ENCODE assay signal across 14 cellular contexts in the genomic region with DNA sequence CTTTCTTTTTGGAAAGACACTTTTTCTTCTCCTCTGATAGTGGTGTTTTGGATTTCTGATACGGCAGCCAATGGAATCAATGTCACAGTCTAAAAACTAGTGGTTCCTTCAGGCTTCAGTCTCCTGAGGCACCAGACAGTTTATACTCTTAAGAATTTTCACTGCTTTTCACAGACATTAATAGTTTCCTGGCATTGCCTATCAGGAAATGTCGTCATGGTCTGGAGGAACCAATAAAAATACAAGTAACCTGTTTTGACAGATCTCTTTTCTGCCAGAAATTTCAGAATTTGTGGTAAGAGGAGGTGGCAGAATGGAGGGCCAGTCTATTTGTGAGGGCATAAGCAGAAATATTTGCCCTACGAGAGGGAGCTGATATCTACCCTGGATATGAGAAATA. TPM values are rescaled to one million over a fixed set of nuclear protein-coding genes. Genes with fewer than 3 reads are reported as not detected.
DNase-seq lines count a peak whose midpoint lies in the region; ATAC-seq, FAIRE-seq and TF ChIP-seq lines count a peak whose summit lies in the region.
"Had no signal": no experiment of that assay in that cellular context is flagged by ENCODE, and none has a peak within 500 bp of the region (broad histone marks: within the 10 kb centered on the region; RNA-seq: fewer than 3 reads in every experiment).

No MANE protein-coding gene starts in this region.

- H3K4me3 ChIP-seq in HepG2 (replicated peaks in 1 of 3; ENCODE audit: insufficient read depth in 1 of 3, low read depth in 2 of 3, low read length in 3 of 3) (no peak overlapping the region), right lobe of liver (no peak overlapping the region), SK-N-MC (peak overlapping the region; percentile 21; the same call in 1 of the 2 replicates), osteoblast (ENCODE audit: insufficient read depth, low read length) (no peak overlapping the region), vagina (no peak overlapping the region)
- H3K4me3 ChIP-seq in CD8-positive, alpha-beta memory T cell (ENCODE audit: low read length): no peak overlapping the region
- H3K4me3 ChIP-seq: breast epithelium, neural progenitor cell had no signal

- TF ChIP-seq POLR2A in HepG2 (IDR thresholded peaks at IDR 0.05; ENCODE audit: insufficient read depth in 1 of 2, low read depth in 2 of 2, low read length in 2 of 2): no peak
- TF ChIP-seq POLR2A in right lobe of liver (IDR thresholded peaks at IDR 0.05): no peak
- TF ChIP-seq POLR2A in vagina (IDR thresholded peaks at IDR 0.05): no peak

- ATAC-seq in HepG2 (no peak), right lobe of liver (no peak), GM18870 (IDR thresholded peaks at IDR 0.05; ENCODE audit: unreplicated experiment) (no peak)

- H3K4me3 Mint-ChIP-seq in CD8-positive, alpha-beta memory T cell: no peak overlapping the region
- H3K4me3 Mint-ChIP-seq: activated T-helper 1 cell treated with anti-CD3 and anti-CD28 coated beads, Interleukin-12 subunit alpha, Interleukin-12 subunit beta, Interleukin-2, Interleukin-4 antibody, amounts not matched to agents 30 ng/mL and 10 ng/mL and 1 ng/mL, durations not matched to agents 14 hours and 24 hours and 36 hours; dendritic cell treated with granulocyte-macrophage colony-stimulating factor and Interleukin-4, amounts not matched to agents 40 ng/mL and 50 ng/mL, for 4 days; HFFc6; neural progenitor cell had no signal

- no peaks in the 10 kb centered on the region for H4K20me1 ChIP-seq in HepG2 (ENCODE audit: insufficient read depth, low read length)
- no peaks in the 10 kb centered on the region for H4K20me1 ChIP-seq in osteoblast (ENCODE audit: insufficient read depth, low read length)

- WGBS in HepG2 (ENCODE audit: low lambda C conversion rate): 93% methylated on average over 3 of the region's 3 CpGs
- 72% methylated on average over 3 of the region's 3 CpGs for WGBS in right lobe of liver (ENCODE audit: insufficient coverage, low coverage, low lambda C conversion rate, missing lambda C conversion rate)

- no peaks in the 10 kb centered on the region for H3K36me3 Mint-ChIP-seq in CD8-positive, alpha-beta memory T cell
- H3K36me3 Mint-ChIP-seq: neural progenitor cell had no signal

- POLR2A ChIA-PET in HepG2 (lab: Yijun Ruan, JAX): interaction anchor here (1.0 to 1.5 kb wide), 3 partner anchors 7 to 185 kb away, joined by 4 to 8 read pairs (median 6); no protein-coding TSS in a partner anchor
- POLR2A ChIA-PET in CD8-positive, alpha-beta memory T cell (lab: Charles Lee): interaction anchor here (1.0 kb wide), 1 partner anchor 185 kb away, joined by 3 read pairs; no protein-coding TSS in a partner anchor

- H3K9ac ChIP-seq in HepG2 (ENCODE audit: insufficient read depth, low read depth, low read length) (no peak overlapping the region), SK-N-MC (ENCODE audit: insufficient read length) (no peak overlapping the region)
- H3K9ac ChIP-seq: neural progenitor cell had no signal

- no peaks in the 10 kb centered on the region for H3K9me3 Mint-ChIP-seq in CD8-positive, alpha-beta memory T cell
- H3K9me3 Mint-ChIP-seq: dendritic cell treated with granulocyte-macrophage colony-stimulating factor and Interleukin-4, amounts not matched to agents 40 ng/mL and 50 ng/mL, for 4 days; HFFc6; neural progenitor cell had no signal

- intact Hi-C loops in HepG2 (cut with micrococcal nuclease; ENCODE audit: unreplicated experiment) (loop anchor here (2.0 kb wide), 1 partner anchor 227 kb away; no protein-coding TSS in a partner anchor), right lobe of liver (cut with DNase I) (loop anchor here in 1 of 2 donors (10.0 kb wide), 1 partner anchor 235 kb away; no protein-coding TSS in a partner anchor), vagina (cut with DNase I) (loop anchor here (10.0 kb wide), 1 partner anchor 185 kb away; no protein-coding TSS in a partner anchor)

- H3K9me3 ChIP-seq in HepG2 (ENCODE audit: low read length) (no peaks in the 10 kb centered on the region), right lobe of liver (no peaks in the 10 kb centered on the region), SK-N-MC (ENCODE audit: low read depth, low read length) (no peaks in the 10 kb centered on the region), osteoblast (ENCODE audit: low read depth, low read length) (no peaks in the 10 kb centered on the region), vagina (no peaks in the 10 kb centered on the region)
- H3K9me3 ChIP-seq in CD8-positive, alpha-beta memory T cell (ENCODE audit: low read length): no peaks in the 10 kb centered on the region
- H3K9me3 ChIP-seq: breast epithelium had no signal

- H3K4me1 Mint-ChIP-seq in CD8-positive, alpha-beta memory T cell: peaks cover 29 to 41% (median 33%) of the 10 kb centered on the region in 3 donors

- H3K27ac Mint-ChIP-seq in CD8-positive, alpha-beta memory T cell: no peak overlapping the region
- H3K27ac Mint-ChIP-seq: activated T-helper 1 cell treated with anti-CD3 and anti-CD28 coated beads, Interleukin-12 subunit alpha, Interleukin-12 subunit beta, Interleukin-2, Interleukin-4 antibody, amounts not matched to agents 30 ng/mL and 10 ng/mL and 1 ng/mL, durations not matched to agents 14 hours and 24 hours and 36 hours; dendritic cell treated with granulocyte-macrophage colony-stimulating factor and Interleukin-4, amounts not matched to agents 40 ng/mL and 50 ng/mL, for 4 days; HFFc6; neural progenitor cell had no signal

- no peaks in the 10 kb centered on the region for H3K27me3 ChIP-seq in HepG2 (ENCODE audit: control insufficient read depth in 1 of 2, insufficient read depth in 2 of 2, low read length in 2 of 2)
- no peaks in the 10 kb centered on the region for H3K27me3 ChIP-seq in right lobe of liver
- H3K27me3 ChIP-seq in osteoblast (ENCODE audit: insufficient read depth, low read length): no peaks in the 10 kb centered on the region
- H3K27me3 ChIP-seq in vagina: no peaks in the 10 kb centered on the region
- H3K27me3 ChIP-seq in CD8-positive, alpha-beta memory T cell (ENCODE audit: insufficient read depth, low read length, poor library complexity, severe bottlenecking): no peaks in the 10 kb centered on the region
- H3K27me3 ChIP-seq: breast epithelium, neural progenitor cell had no signal

- no peak for FAIRE-seq in HepG2 (lab: Jason Lieb, UNC)

- H3K4me2 ChIP-seq in HepG2 (ENCODE audit: low read depth, low read length): no peak overlapping the region
- H3K4me2 ChIP-seq in osteoblast (ENCODE audit: insufficient read depth, low read length): no peak overlapping the region
- H3K4me2 ChIP-seq: neural progenitor cell had no signal

- in situ Hi-C loops in HepG2 (cut with HindIII; ENCODE audit: extremely low pct_ligation_motif_present, low pct_unique_long_range_greater_than_20kb): loop anchor here (5.0 kb wide), 1 partner anchor 183 kb away; no protein-coding TSS in a partner anchor

- H3K27ac ChIP-seq in HepG2 (ENCODE audit: extremely low read length, insufficient read depth, low read length) (peak overlapping the region; percentile 3), right lobe of liver (no peak overlapping the region), SK-N-MC (no peak overlapping the region), osteoblast (ENCODE audit: low read depth, low read length) (peak overlapping the region; percentile 3), vagina (peak overlapping the region; percentile 52)
- no peak overlapping the region for H3K27ac ChIP-seq in CD8-positive, alpha-beta memory T cell (ENCODE audit: low read depth, low read length)
- H3K27ac ChIP-seq: breast epithelium, neural progenitor cell had no signal

- H3K79me2 ChIP-seq in HepG2 (ENCODE audit: insufficient read depth, low read length) (peaks cover 3% of the 10 kb centered on the region), osteoblast (ENCODE audit: insufficient read depth, low read length) (no peaks in the 10 kb centered on the region)

- no peaks in the 10 kb centered on the region for H3K36me3 ChIP-seq in HepG2 (replicated peaks in 1 of 2; ENCODE audit: control insufficient read depth in 1 of 2, insufficient read depth in 2 of 2, low read length in 2 of 2)
- no peaks in the 10 kb centered on the region for H3K36me3 ChIP-seq in right lobe of liver
- H3K36me3 ChIP-seq in SK-N-MC (ENCODE audit: insufficient read depth, low read length): no peaks in the 10 kb centered on the region
- no peaks in the 10 kb centered on the region for H3K36me3 ChIP-seq in osteoblast (ENCODE audit: insufficient read depth, low read length)
- H3K36me3 ChIP-seq in vagina: no peaks in the 10 kb centered on the region
- no peaks in the 10 kb centered on the region for H3K36me3 ChIP-seq in CD8-positive, alpha-beta memory T cell (ENCODE audit: insufficient read depth, low read length)
- H3K36me3 ChIP-seq: breast epithelium, neural progenitor cell had no signal

- CTCF ChIA-PET in HepG2 (lab: Yijun Ruan, JAX; ENCODE audit: low intra/inter-chr PET ratio, low total read pairs): interaction anchor here (2.2 to 2.3 kb wide), 2 partner anchors 21 to 185 kb away, joined by 11 to 17 read pairs; no protein-coding TSS in a partner anchor
- CTCF ChIA-PET in CD8-positive, alpha-beta memory T cell (lab: Charles Lee): interaction anchor here (0.9 to 1.9 kb wide), 12 partner anchors 8 to 522 kb away, joined by 3 to 14 read pairs (median 4); a partner anchor contains a TSS

- TF ChIP-seq EP300 in HepG2 (IDR thresholded peaks at IDR 0.05; ENCODE audit: low read depth in 2 of 2, low read length in 2 of 2) (no peak), HepG2 (CRISPR knock-in tag; IDR thresholded peaks at IDR 0.05; ENCODE audit: borderline replicate concordance) (no peak)

- H3K27me3 Mint-ChIP-seq in CD8-positive, alpha-beta memory T cell: no peaks in the 10 kb centered on the region

- no TSS peak for BruUV-seq in HepG2 (replicated peaks; lab: Mats Ljungman, UMichigan)

- peaks cover 94% of the 10 kb centered on the region for H3K4me1 ChIP-seq in HepG2 (ENCODE audit: insufficient read depth, low read length)
- H3K4me1 ChIP-seq in right lobe of liver: peaks cover 0 to 2% (median 0%) of the 10 kb centered on the region in 4 donors
- peaks cover 34% of the 10 kb centered on the region for H3K4me1 ChIP-seq in osteoblast (ENCODE audit: insufficient read depth, low read length)
- peaks cover 36% of the 10 kb centered on the region for H3K4me1 ChIP-seq in vagina
- peaks cover 29% of the 10 kb centered on the region for H3K4me1 ChIP-seq in CD8-positive, alpha-beta memory T cell (ENCODE audit: insufficient read depth, low read length)
- H3K4me1 ChIP-seq: breast epithelium had no signal

- TF ChIP-seq RAD21 in HepG2 (CRISPR knock-in tag; IDR thresholded peaks at IDR 0.05): no peak

- TF ChIP-seq CTCF in HepG2 (CRISPR knock-in tag; IDR thresholded peaks at IDR 0.05) (no peak), right lobe of liver (IDR thresholded peaks at IDR 0.05) (no peak), osteoblast (IDR thresholded peaks at IDR 0.05; ENCODE audit: extremely low read depth, low read depth, low read length) (no peak), vagina (IDR thresholded peaks at IDR 0.05) (no peak)

- DNase-seq in HepG2 (ENCODE audit: low spot score) (no peak), right lobe of liver (no peak), SK-N-MC (ENCODE audit: low read depth, low spot score) (no peak), osteoblast (ENCODE audit: insufficient read length, low spot score, missing footprints) (no peak), vagina (ENCODE audit: extremely low spot score in 2 of 2) (no peak), NCI-H526 (lab: John Stamatoyannopoulos, UW) (no peak)
- DNase-seq in CD8-positive, alpha-beta memory T cell: no peak

- H2AFZ ChIP-seq in HepG2 (ENCODE audit: low read length) (no peak overlapping the region), osteoblast (ENCODE audit: low read length) (no peak overlapping the region)
- H2AFZ ChIP-seq: neural progenitor cell had no signal

RNA-seq across cellular contexts. Expression of a gene that starts 44.8 kb away (rescaled TPM):
- 8.1 and 10.2 TPM in 2 replicates for total RNA-seq in HepG2 (2016; rRNA removed; fragmentation: Illumina TruSeq; extraction: Trizol)
- total RNA-seq in HepG2 (2016; cell fraction: cytosol; rRNA removed; fragmentation: Illumina TruSeq; extraction: Trizol; ENCODE audit: low read depth): 1.0 and 1.1 TPM in 2 replicates
- total RNA-seq in HepG2 (2016; cell fraction: insoluble cytoplasmic fraction; rRNA removed; fragmentation: Illumina TruSeq; extraction: Trizol): 7.7 and 10.2 TPM in 2 replicates
- 2.4 and 3.3 TPM in 2 replicates for total RNA-seq in HepG2 (2016; cell fraction: membrane; rRNA removed; fragmentation: Illumina TruSeq; extraction: Trizol)
- total RNA-seq in HepG2 (2016; cell fraction: nucleus; rRNA removed; fragmentation: Illumina TruSeq; extraction: Trizol): 5.5 and 5.9 TPM in 2 replicates
- 166 and 187 TPM in 2 replicates for polyA plus RNA-seq in HepG2 (2011; rRNA removed)
- 125 and 126 TPM in 2 replicates for polyA plus RNA-seq in HepG2 (2011; cell fraction: cytosol; rRNA removed)
- polyA plus RNA-seq in HepG2 (2011; cell fraction: nucleus; rRNA removed): 122 and 131 TPM in 2 replicates
- polyA plus RNA-seq in HepG2 (2012): 68.2 and 110 TPM in 2 replicates
- 0.85 and 0.89 TPM in 2 replicates for polyA plus RNA-seq in HepG2 (2016; cell fraction: cytosol; fragmentation: Illumina TruSeq; extraction: Trizol; ENCODE audit: low read depth)
- 13.3 and 13.4 TPM in 2 replicates for polyA plus RNA-seq in HepG2 (2016; cell fraction: insoluble cytoplasmic fraction; fragmentation: Illumina TruSeq; extraction: Trizol; ENCODE audit: low read depth)
- polyA plus RNA-seq in HepG2 (2016; cell fraction: membrane; fragmentation: Illumina TruSeq; extraction: Trizol; ENCODE audit: low read depth): 1.5 and 2.1 TPM in 2 replicates
- polyA plus RNA-seq in HepG2 (2016; cell fraction: nucleus; fragmentation: Illumina TruSeq; extraction: Trizol; ENCODE audit: insufficient read depth, low read depth): 8.6 and 9.7 TPM in 2 replicates
- polyA minus RNA-seq in HepG2 (2011; rRNA and poly(A)+ RNA removed; ENCODE audit: low replicate concordance): 0.05 and 92.6 TPM in 2 replicates
- polyA minus RNA-seq in HepG2 (2011; cell fraction: cytosol; rRNA and poly(A)+ RNA removed): 131 and 135 TPM in 2 replicates
- polyA minus RNA-seq in HepG2 (2011; cell fraction: nucleus; rRNA and poly(A)+ RNA removed): 134 and 197 TPM in 2 replicates
- 10 to 100 TPM in 1 of 6 experiments, 1 to 10 TPM in 4, under 1 TPM in 1; 0.97 to 10.8 (median 3.6) TPM for total RNA-seq in right lobe of liver
- total RNA-seq in osteoblast: 5.8 and 5.9 TPM in 2 replicates
- total RNA-seq in vagina: 41.5 TPM
- total RNA-seq in CD8-positive, alpha-beta memory T cell: under 1 TPM; 0.20 to 0.27 TPM
- 0.12 TPM for polyA plus RNA-seq in CD8-positive, alpha-beta memory T cell
- total RNA-seq: SK-MEL-5 had no signal

Comparison
In these comparisons a context has a peak if more than half of its experiments do, and no peak if none do; other contexts are left out.
1. H3K27ac ChIP-seq: peak in HepG2 (single experiment), osteoblast (single experiment) and vagina (single experiment); none in right lobe of liver (0 of 3), SK-N-MC (single experiment) and CD8-positive, alpha-beta memory T cell (single experiment).